8 cellular contexts compared by ENCODE assay signal in the genomic region with DNA sequence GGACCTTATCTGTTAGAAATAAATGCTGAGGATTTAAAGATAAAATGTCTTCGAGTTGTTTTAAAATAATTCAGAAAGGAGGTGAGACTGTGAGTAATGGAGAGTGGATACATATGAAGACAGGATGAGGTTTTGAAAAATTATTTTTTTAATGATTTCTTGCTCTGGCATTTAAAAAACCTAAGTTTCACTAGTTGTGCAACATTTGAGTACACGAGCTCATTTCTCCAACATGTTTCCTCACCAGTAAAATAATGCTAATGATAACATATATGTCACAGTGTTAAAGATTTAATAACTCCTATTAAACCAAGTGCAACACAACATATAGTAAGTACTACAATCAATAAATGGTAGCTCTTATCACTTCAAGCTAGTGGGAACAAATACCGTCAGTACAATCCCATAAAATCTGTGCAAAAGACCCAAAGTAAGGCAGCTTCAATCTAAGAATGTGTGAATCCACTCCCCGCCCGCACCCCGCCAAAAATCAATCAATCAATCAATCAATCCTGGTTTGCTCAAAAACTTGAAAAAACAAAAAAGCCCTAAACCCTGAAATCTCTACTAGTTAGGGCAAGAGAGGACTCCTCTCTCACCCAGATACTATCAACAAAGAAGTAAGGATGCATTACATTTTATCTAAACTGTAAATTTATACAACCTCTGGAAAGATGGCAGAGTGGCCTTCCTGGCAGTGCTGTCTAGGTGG. TPM values are rescaled to one million over a fixed set of nuclear protein-coding genes. Genes with fewer than 3 reads are reported as not detected.
DNase-seq lines count a peak whose midpoint lies in the region; ATAC-seq and TF ChIP-seq lines count a peak whose summit lies in the region.

No MANE protein-coding gene starts in this region.

- H3K27ac Mint-ChIP-seq in activated CD4-positive, alpha-beta T cell treated with anti-CD3 and anti-CD28 coated beads for 36 hours = peak overlapping the region; percentile 100
- H3K27ac Mint-ChIP-seq in activated T-helper 2 cell treated with anti-CD3 and anti-CD28 coated beads, Interferon-gamma antibody, Interleukin-2, Interleukin-4, amounts not matched to agents 10 μg/mL and 5 μg/mL and 100 μg/mL, durations not matched to agents 14 hours and 24 hours and 36 hours = peak overlapping the region; percentile 100

- no peak for DNase-seq in activated CD4-positive, alpha-beta T cell treated with anti-CD3 and anti-CD28 coated beads for 36 hours
- no peak for DNase-seq in activated CD4-positive, alpha-beta T cell treated with anti-CD3 and anti-CD28 coated beads for 1 hour
- no peak for DNase-seq in activated T-helper 2 cell treated with anti-CD3 and anti-CD28 coated beads, Interferon-gamma antibody, Interleukin-2, Interleukin-4, amounts not matched to agents 10 μg/mL and 5 μg/mL and 100 μg/mL, durations not matched to agents 14 hours and 24 hours and 36 hours (ENCODE audit: low spot score)
- DNase-seq in stomach (no peak), ureter (ENCODE audit: low spot score) (no peak), NCI-H187 treated with DMSO at 0.1 percent for 48 hours (lab: John Stamatoyannopoulos, UW) (no peak)
- DNase-seq in stimulated activated CD4-positive, alpha-beta T cell treated with anti-CD3 and anti-CD28 coated beads, Interleukin-2, amount 100 ng/mL, for 48 hours = no peak

- H3K36me3 ChIP-seq in stomach = peaks cover 20 to 35% (median 28%) of the 10 kb centered on the region in 4 donors

- no peaks in the 10 kb centered on the region for H3K27me3 Mint-ChIP-seq in activated CD4-positive, alpha-beta T cell treated with anti-CD3 and anti-CD28 coated beads for 36 hours
- H3K27me3 Mint-ChIP-seq in activated T-helper 2 cell treated with anti-CD3 and anti-CD28 coated beads, Interferon-gamma antibody, Interleukin-2, Interleukin-4, amounts not matched to agents 10 μg/mL and 5 μg/mL and 100 μg/mL, durations not matched to agents 14 hours and 24 hours and 36 hours (ENCODE audit: low read depth) = no peaks in the 10 kb centered on the region

- peaks cover 18 to 47% (median 33%) of the 10 kb centered on the region in 4 donors for H3K4me1 ChIP-seq in stomach

- no peaks in the 10 kb centered on the region for H3K9me3 Mint-ChIP-seq in activated CD4-positive, alpha-beta T cell treated with anti-CD3 and anti-CD28 coated beads for 36 hours (ENCODE audit: low read depth)
- H3K9me3 Mint-ChIP-seq in activated T-helper 2 cell treated with anti-CD3 and anti-CD28 coated beads, Interferon-gamma antibody, Interleukin-2, Interleukin-4, amounts not matched to agents 10 μg/mL and 5 μg/mL and 100 μg/mL, durations not matched to agents 14 hours and 24 hours and 36 hours = no peaks in the 10 kb centered on the region

- H3K4me1 Mint-ChIP-seq in activated CD4-positive, alpha-beta T cell treated with anti-CD3 and anti-CD28 coated beads for 36 hours = peaks cover 26% of the 10 kb centered on the region
- H3K4me1 Mint-ChIP-seq in activated T-helper 2 cell treated with anti-CD3 and anti-CD28 coated beads, Interferon-gamma antibody, Interleukin-2, Interleukin-4, amounts not matched to agents 10 μg/mL and 5 μg/mL and 100 μg/mL, durations not matched to agents 14 hours and 24 hours and 36 hours (ENCODE audit: low read depth) = peaks cover 34% of the 10 kb centered on the region

- TF ChIP-seq CTCF in stomach (IDR thresholded peaks at IDR 0.05) = no peak

- H3K4me3 Mint-ChIP-seq in activated CD4-positive, alpha-beta T cell treated with anti-CD3 and anti-CD28 coated beads for 36 hours = peak overlapping the region; percentile 97
- peak overlapping the region; percentile 100 for H3K4me3 Mint-ChIP-seq in activated T-helper 2 cell treated with anti-CD3 and anti-CD28 coated beads, Interferon-gamma antibody, Interleukin-2, Interleukin-4, amounts not matched to agents 10 μg/mL and 5 μg/mL and 100 μg/mL, durations not matched to agents 14 hours and 24 hours and 36 hours (ENCODE audit: low read depth)

- ATAC-seq in activated CD4-positive, alpha-beta T cell treated with anti-CD3 and anti-CD28 coated beads for 36 hours = no peak

- no peak for TF ChIP-seq EP300 in stomach (IDR thresholded peaks at IDR 0.05)

- CTCF ChIA-PET in activated CD4-positive, alpha-beta T cell treated with anti-CD3 and anti-CD28 coated beads for 36 hours (lab: Charles Lee) = interaction anchor here (1.1 kb wide), 1 partner anchor 10 kb away, joined by 3 read pairs; no protein-coding TSS in a partner anchor

- 35 to 50% (median 46%) methylated on average over 6 of the region's 6 CpGs for WGBS in stomach, 5 donors

- H3K36me3 Mint-ChIP-seq in activated CD4-positive, alpha-beta T cell treated with anti-CD3 and anti-CD28 coated beads for 36 hours (ENCODE audit: low read depth) = peaks cover 35% of the 10 kb centered on the region
- H3K36me3 Mint-ChIP-seq in activated T-helper 2 cell treated with anti-CD3 and anti-CD28 coated beads, Interferon-gamma antibody, Interleukin-2, Interleukin-4, amounts not matched to agents 10 μg/mL and 5 μg/mL and 100 μg/mL, durations not matched to agents 14 hours and 24 hours and 36 hours (ENCODE audit: low read depth) = peaks cover 57% of the 10 kb centered on the region

- POLR2A ChIA-PET in activated CD4-positive, alpha-beta T cell treated with anti-CD3 and anti-CD28 coated beads for 36 hours (lab: Charles Lee) = no interaction called here

- intact Hi-C loops in activated CD4-positive, alpha-beta T cell treated with anti-CD3 and anti-CD28 coated beads for 36 hours (cut with DNase I, micrococcal nuclease) = loop anchor here in 1 of 2 experiments (2.0 kb wide), 1 partner anchor 177 kb away; no protein-coding TSS in a partner anchor
- intact Hi-C loops in activated T-helper 2 cell treated with anti-CD3 and anti-CD28 coated beads, Interferon-gamma antibody, Interleukin-2, Interleukin-4, amounts not matched to agents 10 μg/mL and 5 μg/mL and 100 μg/mL, durations not matched to agents 14 hours and 24 hours and 36 hours (cut with micrococcal nuclease) = loop anchor here (2.0 to 5.0 kb wide), 3 partner anchors 565 to 651 kb away; a partner anchor contains a TSS
- intact Hi-C loops in stomach (cut with DNase I; ENCODE audit: low total_unique reads) = no loop called here

- H3K4me3 ChIP-seq in iPS-18c (ENCODE audit: insufficient read depth, low read depth, low read length) = peak overlapping the region; percentile 98
- H3K4me3 ChIP-seq in stomach = peak overlapping the region; percentile 92 to 97 (median 94)

- TF ChIP-seq POLR2A in stomach (IDR thresholded peaks at IDR 0.05) = no peak

- H3K9me3 ChIP-seq in iPS-18c (ENCODE audit: control insufficient read depth, insufficient read depth, low read length) = no peaks in the 10 kb centered on the region
- H3K9me3 ChIP-seq in stomach = no peaks in the 10 kb centered on the region

- H3K27me3 ChIP-seq in stomach = no peaks in the 10 kb centered on the region

- H3K27ac ChIP-seq in stomach = peak overlapping the region in 3 of 5 donors; percentile 94 to 98 (median 96)

RNA-seq across cellular contexts. Expression of a gene that starts 1.3 kb away (rescaled TPM):
- total RNA-seq in activated CD4-positive, alpha-beta T cell treated with anti-CD3 and anti-CD28 coated beads for 36 hours = 10 to 100 TPM; 21.1 to 28.3 TPM
- total RNA-seq in activated T-helper 2 cell treated with anti-CD3 and anti-CD28 coated beads, Interferon-gamma antibody, Interleukin-2, Interleukin-4, amounts not matched to agents 10 μg/mL and 5 μg/mL and 100 μg/mL, durations not matched to agents 14 hours and 24 hours and 36 hours = 45.6 and 49.8 TPM in 2 replicates
- 10 to 100 TPM in 3 of 5 donors, 1 to 10 TPM in 2; 1.2 to 61.1 (median 13.6) TPM for total RNA-seq in stomach
- 10 to 100 TPM; 35.5 to 43.2 (median 37.5) TPM for polyA plus RNA-seq in stomach
- total RNA-seq in ureter = 40.7 TPM

RNA-seq across cellular contexts. Expression of a gene that starts 2.7 kb away (rescaled TPM):
- 100 to 1,000 TPM; 179 to 216 TPM for total RNA-seq in activated CD4-positive, alpha-beta T cell treated with anti-CD3 and anti-CD28 coated beads for 36 hours
- total RNA-seq in activated T-helper 2 cell treated with anti-CD3 and anti-CD28 coated beads, Interferon-gamma antibody, Interleukin-2, Interleukin-4, amounts not matched to agents 10 μg/mL and 5 μg/mL and 100 μg/mL, durations not matched to agents 14 hours and 24 hours and 36 hours = 117 and 126 TPM in 2 replicates
- total RNA-seq in stomach (10 to 100 TPM; 15.6 to 42.8 (median 21.7) TPM), ureter (44.1 TPM)
- 10 to 100 TPM; 28.8 to 45.1 (median 39.1) TPM for polyA plus RNA-seq in stomach
